28 cellular contexts compared by ENCODE assay signal in genomic region chr15:73527598-73527997, GRCh38.
"Had no signal": no experiment of that assay in that cellular context is flagged by ENCODE, and none has a peak within 500 bp of the region (broad histone marks: within the 10 kb centered on the region; RNA-seq: fewer than 3 reads in every experiment).

No MANE protein-coding gene starts in this region.

- FAIRE-seq: urothelium cell line had no signal

- H3K4me3 Mint-ChIP-seq: stimulated activated effector memory CD8-positive, alpha-beta T cell treated with anti-CD3 and anti-CD28 coated beads, Interleukin-12 subunit alpha, Interleukin-12 subunit beta, amount 100 ng/mL, for 72 hours; stimulated activated memory B cell treated with anti-CD40 and anti-IgM and Interleukin-4, amounts not matched to agents 10 μg/mL and 1 μg/mL and 100 μg/mL, for 72 hours; stimulated activated naive B cell treated with anti-CD40 and anti-IgM and Interleukin-4, amounts not matched to agents 10 μg/mL and 1 μg/mL and 100 μg/mL, for 72 hours; stimulated activated naive CD8-positive, alpha-beta T cell treated with anti-CD3 and anti-CD28 coated beads, Interleukin-15, amount 100 ng/mL, for 72 hours; stimulated activated naive CD8-positive, alpha-beta T cell treated with anti-CD3 and anti-CD28 coated beads, Interleukin-15, Interleukin-2, amounts not matched to agents 100 ng/mL and 50 ng/mL, for 24 hours; type B pancreatic cell had no signal

- H3K4me1 Mint-ChIP-seq: stimulated activated effector memory CD8-positive, alpha-beta T cell treated with anti-CD3 and anti-CD28 coated beads, Interleukin-12 subunit alpha, Interleukin-12 subunit beta, amount 100 ng/mL, for 72 hours; stimulated activated memory B cell treated with anti-CD40 and anti-IgM and Interleukin-4, amounts not matched to agents 10 μg/mL and 1 μg/mL and 100 μg/mL, for 72 hours; stimulated activated naive B cell treated with anti-CD40 and anti-IgM and Interleukin-4, amounts not matched to agents 10 μg/mL and 1 μg/mL and 100 μg/mL, for 72 hours; stimulated activated naive CD8-positive, alpha-beta T cell treated with anti-CD3 and anti-CD28 coated beads, Interleukin-15, amount 100 ng/mL, for 72 hours had no signal

- H3K4me1 ChIP-seq: stomach, suprapubic skin, thyroid gland, tibial artery, tibial nerve, transverse colon, upper lobe of left lung, upper lobe of right lung, uterus, vagina had no signal

- H3K27ac ChIP-seq: stomach, suprapubic skin, testis, thoracic aorta, thyroid gland, tibial artery, tibial nerve, transverse colon, upper lobe of left lung, upper lobe of right lung, uterus, vagina had no signal

- H3K36me3 ChIP-seq: suprapubic skin, thoracic aorta, thyroid gland, tibial artery, tibial nerve, transverse colon, upper lobe of left lung, upper lobe of right lung, uterus, vagina had no signal

- H3K27me3 ChIP-seq: stomach, suprapubic skin, testis, thyroid gland, tibial artery, tibial nerve, transverse colon, upper lobe of left lung, upper lobe of right lung, uterus, vagina had no signal

- ATAC-seq: stimulated activated effector memory CD8-positive, alpha-beta T cell treated with anti-CD3 and anti-CD28 coated beads, Interleukin-12 subunit alpha, Interleukin-12 subunit beta, amount 100 ng/mL, for 72 hours; stimulated activated memory B cell treated with anti-CD40 and anti-IgM and Interleukin-4, amounts not matched to agents 10 μg/mL and 1 μg/mL and 100 μg/mL, for 72 hours; stimulated activated naive B cell treated with anti-CD40 and anti-IgM and Interleukin-4, amounts not matched to agents 10 μg/mL and 1 μg/mL and 100 μg/mL, for 72 hours; stimulated activated naive CD8-positive, alpha-beta T cell treated with anti-CD3 and anti-CD28 coated beads, Interleukin-15, amount 100 ng/mL, for 72 hours; stimulated activated naive CD8-positive, alpha-beta T cell treated with anti-CD3 and anti-CD28 coated beads, Interleukin-15, Interleukin-2, amounts not matched to agents 100 U/mL and 50 U/mL, for 24 hours; upper lobe of right lung had no signal

- H3K9me3 Mint-ChIP-seq: stimulated activated effector memory CD8-positive, alpha-beta T cell treated with anti-CD3 and anti-CD28 coated beads, Interleukin-12 subunit alpha, Interleukin-12 subunit beta, amount 100 ng/mL, for 72 hours; stimulated activated naive CD8-positive, alpha-beta T cell treated with anti-CD3 and anti-CD28 coated beads, Interleukin-15, Interleukin-2, amounts not matched to agents 100 ng/mL and 50 ng/mL, for 24 hours had no signal

- H3K27me3 Mint-ChIP-seq: stimulated activated memory B cell treated with anti-CD40 and anti-IgM and Interleukin-4, amounts not matched to agents 10 μg/mL and 1 μg/mL and 100 μg/mL, for 72 hours; stimulated activated naive CD8-positive, alpha-beta T cell treated with anti-CD3 and anti-CD28 coated beads, Interleukin-15, Interleukin-2, amounts not matched to agents 100 ng/mL and 50 ng/mL, for 24 hours; type B pancreatic cell had no signal

- H3K9me3 ChIP-seq: stomach, suprapubic skin, testis, thoracic aorta, thyroid gland, tibial artery, tibial nerve, transverse colon, upper lobe of left lung, upper lobe of right lung, uterus, vagina had no signal

- DNase-seq: stimulated activated CD4-positive, alpha-beta T cell treated with anti-CD3 and anti-CD28 coated beads, Interleukin-2, amount 100 ng/mL, for 48 hours; stimulated activated CD4-positive, alpha-beta T cell treated with anti-CD3 and anti-CD28 coated beads, Interleukin-4, amount 100 ng/mL, for 1 hour; stimulated activated CD4-positive, alpha-beta T cell treated with anti-CD3 and anti-CD28 coated beads, Interleukin-4, amount 100 ng/mL, for 24 hours; stimulated activated CD4-positive, alpha-beta T cell treated with anti-CD3 and anti-CD28 coated beads, Interleukin-4, amount 100 ng/mL, for 4 hours; stimulated activated CD8-positive, alpha-beta memory T cell treated with anti-CD3 and anti-CD28 coated beads, Interleukin-4, amount 100 ng/mL, for 48 hours; stimulated activated naive B cell treated with anti-CD40 and anti-IgM and Interleukin-4, amounts not matched to agents 10 μg/mL and 1 μg/mL and 100 μg/mL, for 72 hours; stimulated activated naive CD4-positive, alpha-beta T cell; stimulated activated naive CD4-positive, alpha-beta T cell treated with Interleukin-2 at 50 U/mL for 16 hours; stimulated activated naive CD8-positive, alpha-beta T cell treated with anti-CD3 and anti-CD28 coated beads, Interleukin-15, amount 100 ng/mL, for 72 hours; stimulated activated naive CD8-positive, alpha-beta T cell treated with anti-CD3 and anti-CD28 coated beads, Interleukin-15, Interleukin-2, amounts not matched to agents 100 U/mL and 50 U/mL, for 24 hours; stomach; substantia nigra; testis; thyroid gland; tibial artery; transverse colon; upper lobe of left lung; upper lobe of right lung; uterus had no signal

- H3K36me3 Mint-ChIP-seq: stimulated activated effector memory CD8-positive, alpha-beta T cell treated with anti-CD3 and anti-CD28 coated beads, Interleukin-12 subunit alpha, Interleukin-12 subunit beta, amount 100 ng/mL, for 72 hours; type B pancreatic cell had no signal

- H3K4me3 ChIP-seq: stomach, suprapubic skin, testis, thoracic aorta, thyroid gland, tibial artery, tibial nerve, transverse colon, upper lobe of left lung, upper lobe of right lung, uterus, vagina had no signal

- H3K27ac Mint-ChIP-seq: stimulated activated effector memory CD8-positive, alpha-beta T cell treated with anti-CD3 and anti-CD28 coated beads, Interleukin-12 subunit alpha, Interleukin-12 subunit beta, amount 100 ng/mL, for 72 hours; stimulated activated memory B cell treated with anti-CD40 and anti-IgM and Interleukin-4, amounts not matched to agents 10 μg/mL and 1 μg/mL and 100 μg/mL, for 72 hours; stimulated activated naive B cell treated with anti-CD40 and anti-IgM and Interleukin-4, amounts not matched to agents 10 μg/mL and 1 μg/mL and 100 μg/mL, for 72 hours; stimulated activated naive CD8-positive, alpha-beta T cell treated with anti-CD3 and anti-CD28 coated beads, Interleukin-15, amount 100 ng/mL, for 72 hours; stimulated activated naive CD8-positive, alpha-beta T cell treated with anti-CD3 and anti-CD28 coated beads, Interleukin-15, Interleukin-2, amounts not matched to agents 100 ng/mL and 50 ng/mL, for 24 hours; type B pancreatic cell had no signal
